ENCODE assay signal across 1 cellular context in genomic region chr6:42879372-42880239, GRCh38.
TF ChIP-seq lines count a peak whose summit lies in the region.

Gene RPL7L1 (plus strand): TSS chr6:42879616. CDS start chr6:42879911, 295 bp downstream.

TF ChIP-seq in K562, 482 proteins besides CTCF, POLR2A, EP300 and RAD21 (continued from another document and continues in another):
- peak; percentile 75 for TF ChIP-seq VEZF1 (CRISPR knock-in tag; IDR thresholded peaks at IDR 0.05)
- no peak for TF ChIP-seq ZNF347 (CRISPR knock-in tag; IDR thresholded peaks at IDR 0.05; ENCODE audit: low read depth)
- TF ChIP-seq PRPF4 (IDR thresholded peaks at IDR 0.05; ENCODE audit: insufficient read depth, low read depth, low read length, poor library complexity, severe bottlenecking), result no peak
- no peak; the same call in 1 of the 2 replicates for TF ChIP-seq MYNN (IDR thresholded peaks at IDR 0.05)
- no peak for TF ChIP-seq MYNN (CRISPR knock-in tag; IDR thresholded peaks at IDR 0.05)
- peak; percentile 91 for TF ChIP-seq ARID4B (CRISPR knock-in tag; IDR thresholded peaks at IDR 0.05)
- TF ChIP-seq ZNF740 (CRISPR knock-in tag; IDR thresholded peaks at IDR 0.05), result peak; percentile 51; the same call in 1 of the 2 replicates
- no peak for TF ChIP-seq ZNF740 (tag; IDR thresholded peaks at IDR 0.05)
- no peak for TF ChIP-seq BRCA1 (IDR thresholded peaks at IDR 0.05)
- TF ChIP-seq BRCA1 (CRISPR knock-in tag; IDR thresholded peaks at IDR 0.05), result no peak
- peak; percentile 42; the same call in 1 of the 2 replicates for TF ChIP-seq SOX6 (IDR thresholded peaks at IDR 0.05)
- TF ChIP-seq C11orf30 (IDR thresholded peaks at IDR 0.05; ENCODE audit: low read depth), result peak; percentile 98
- TF ChIP-seq ZNF609 (CRISPR knock-in tag; IDR thresholded peaks at IDR 0.05; ENCODE audit: borderline replicate concordance), result peak; percentile 80; the same call in 1 of the 2 replicates
- no peak for TF ChIP-seq ZNF57 (CRISPR knock-in tag; IDR thresholded peaks at IDR 0.05)
- TF ChIP-seq ZNF217 (CRISPR knock-in tag; IDR thresholded peaks at IDR 0.05), result no peak
- 0 out of 2 replicates have a peak, but pooled peaks have one; percentile 12 for TF ChIP-seq ZEB2 (IDR thresholded peaks at IDR 0.05)
- TF ChIP-seq ZBTB5 (IDR thresholded peaks at IDR 0.05), result no peak
- TF ChIP-seq MCM5 (IDR thresholded peaks at IDR 0.05; ENCODE audit: low read depth), result no peak
- no peak for TF ChIP-seq STAT5B (CRISPR knock-in tag; IDR thresholded peaks at IDR 0.05)
- TF ChIP-seq ARID2 (IDR thresholded peaks at IDR 0.05), result peak; percentile 40; the same call in 1 of the 2 replicates
- no peak for TF ChIP-seq NCOA2 (IDR thresholded peaks at IDR 0.05; ENCODE audit: partially characterized antibody in 2 of 2)
- TF ChIP-seq TCFL5 (CRISPR knock-in tag; conservative IDR thresholded peaks at IDR 0.05), result no peak
- no peak for TF ChIP-seq KDM2B (CRISPR knock-in tag; IDR thresholded peaks at IDR 0.05)
- TF ChIP-seq E2F4 (CRISPR knock-in tag; IDR thresholded peaks at IDR 0.05; ENCODE audit: low read depth), result 0 out of 2 replicates have a peak, but pooled peaks have one; percentile 50
- TF ChIP-seq MEF2D (tag; conservative IDR thresholded peaks at IDR 0.05; ENCODE audit: low read depth), result no peak; the same call in 1 of the 2 replicates
- peak; percentile 67 for TF ChIP-seq DPF2 (IDR thresholded peaks at IDR 0.05)
- no peak for TF ChIP-seq SRSF7 (optimal IDR thresholded peaks at IDR 0.05; ENCODE audit: low read depth, low read length)
- TF ChIP-seq MLX (CRISPR knock-in tag; conservative IDR thresholded peaks at IDR 0.05), result no peak
- 0 out of 2 replicates have a peak, but pooled peaks have one; percentile 35 for TF ChIP-seq ZNF79 (CRISPR knock-in tag; IDR thresholded peaks at IDR 0.05; ENCODE audit: low read depth)
- TF ChIP-seq ZMIZ1 (IDR thresholded peaks at IDR 0.05; ENCODE audit: low read depth in 2 of 2, low read length in 2 of 2), result peak in 1 of 2 experiments; percentile 45; a peak in 1 of 4 replicates
- 0 out of 2 replicates have a peak, but pooled peaks have one; percentile 57 for TF ChIP-seq POLR2AphosphoS2 (IDR thresholded peaks at IDR 0.05; ENCODE audit: low read length)
- TF ChIP-seq ZNF316 (IDR thresholded peaks at IDR 0.05), result no peak
- TF ChIP-seq NFYB (IDR thresholded peaks at IDR 0.05; ENCODE audit: extremely low read depth, insufficient read length), result no peak
- no peak for TF ChIP-seq ZNF518B (CRISPR knock-in tag; IDR thresholded peaks at IDR 0.05)
